In the genomic region with DNA sequence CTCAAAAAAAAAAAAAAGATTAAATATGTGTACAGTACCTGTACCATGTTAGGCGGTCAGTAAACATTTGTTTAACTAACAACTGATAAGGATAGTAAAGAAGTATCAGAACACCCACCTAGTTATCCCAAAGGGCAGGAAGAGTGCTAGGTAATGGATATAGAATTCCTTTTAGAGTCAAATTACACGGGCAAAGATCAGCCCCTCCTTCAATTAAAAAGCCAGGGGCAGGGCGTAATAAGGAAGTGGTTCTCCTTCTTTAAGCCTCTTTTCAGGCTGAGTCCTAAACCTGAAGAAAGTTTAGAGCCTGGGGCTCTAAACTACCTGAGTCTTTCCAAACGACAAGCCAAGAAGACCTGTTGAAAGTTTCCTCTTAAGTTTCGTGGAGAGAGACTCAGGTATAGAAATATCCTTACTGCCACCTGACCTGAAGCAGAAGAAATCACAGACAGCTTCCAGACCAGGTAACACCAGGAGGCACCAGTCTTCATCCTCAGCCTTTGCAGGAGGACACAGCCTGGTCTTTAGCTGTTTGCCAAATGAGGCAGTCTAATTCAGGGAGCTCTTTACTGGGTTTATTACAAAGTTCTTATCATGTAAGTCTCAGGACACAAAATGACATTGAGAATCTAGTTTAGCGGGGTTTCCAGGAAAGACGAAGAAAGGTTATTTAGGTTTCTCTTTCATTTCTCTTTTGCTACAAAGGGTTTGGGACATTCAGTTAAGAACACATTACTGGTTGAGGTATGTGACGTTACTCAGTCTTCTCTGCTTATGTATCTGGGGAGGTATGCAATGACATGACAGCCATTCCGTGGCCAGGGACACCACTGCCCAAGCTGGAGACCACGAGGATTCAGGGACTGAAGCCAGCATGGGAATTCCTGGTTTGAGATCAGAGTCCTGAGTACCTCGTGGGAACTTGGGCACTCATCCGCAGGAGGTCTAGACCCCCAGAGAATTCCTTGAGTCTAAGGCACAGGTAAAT, we compare ENCODE assay signal across 8 cellular contexts. TPM values are rescaled to one million over a fixed set of nuclear protein-coding genes. Genes with fewer than 3 reads are reported as not detected.
A peak's percentile ranks its signal among the peaks of the same experiment; 100 is the strongest.
DNase-seq lines count a peak whose midpoint lies in the region; ATAC-seq and TF ChIP-seq lines count a peak whose summit lies in the region.

A gene with protein sequence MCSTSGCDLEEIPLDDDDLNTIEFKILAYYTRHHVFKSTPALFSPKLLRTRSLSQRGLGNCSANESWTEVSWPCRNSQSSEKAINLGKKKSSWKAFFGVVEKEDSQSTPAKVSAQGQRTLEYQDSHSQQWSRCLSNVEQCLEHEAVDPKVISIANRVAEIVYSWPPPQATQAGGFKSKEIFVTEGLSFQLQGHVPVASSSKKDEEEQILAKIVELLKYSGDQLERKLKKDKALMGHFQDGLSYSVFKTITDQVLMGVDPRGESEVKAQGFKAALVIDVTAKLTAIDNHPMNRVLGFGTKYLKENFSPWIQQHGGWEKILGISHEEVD (plus strand): TSS at position 266 of the 988 bp plus-strand sequence. CDS start 8,367 bp downstream, outside the sequence.

- no peak within 1 kb of the TSS for H3K4me2 ChIP-seq in GM23248 (ENCODE audit: unreplicated experiment)
- H3K4me2 ChIP-seq in mesenchymal stem cell (ENCODE audit: low read length, poor library complexity, severe bottlenecking), result no peak within 1 kb of the TSS

- peaks cover 36% of the 10 kb centered on the region for H3K4me1 Mint-ChIP-seq in Calu3 (ENCODE audit: low read depth, unreplicated experiment)
- H3K4me1 Mint-ChIP-seq in activated CD4-positive, alpha-beta memory T cell treated with anti-CD3 and anti-CD28 coated beads for 36 hours (ENCODE audit: low read depth), result peaks cover 35% of the 10 kb centered on the region

- no peak within 1 kb of the TSS for H3K14ac ChIP-seq in mesenchymal stem cell (ENCODE audit: low read length in 2 of 2)

- H3K4ac ChIP-seq in mesenchymal stem cell (ENCODE audit: low read depth in 1 of 2, low read length in 2 of 2), result no peak within 1 kb of the TSS

- peak; percentile 27 for DNase-seq in Calu3
- DNase-seq in GM23248, result peak; percentile 12
- DNase-seq in activated CD4-positive, alpha-beta memory T cell treated with anti-CD3 and anti-CD28 coated beads for 36 hours, result peak; percentile 50
- peak; percentile 19 for DNase-seq in mesenchymal stem cell
- DNase-seq in D341Med (ENCODE audit: low spot score), result no peak
- no peak for DNase-seq in NCI-H1092 treated with DMSO at 0.1 percent for 48 hours (lab: John Stamatoyannopoulos, UW)
- no peak for DNase-seq in SK-N-DZ (ENCODE audit: low spot score)
- DNase-seq in omental fat pad (ENCODE audit: low spot score), result no peak

- H3K79me2 ChIP-seq in GM23248 (ENCODE audit: insufficient read depth), result no peaks in the 10 kb centered on the region

- BruUV-seq in Calu3 (replicated peaks; lab: Mats Ljungman, UMichigan), result TSS peak; percentile 72

- intact Hi-C loops in Calu3 (cut with micrococcal nuclease; ENCODE audit: unreplicated experiment), result no loop called here
- intact Hi-C loops in activated CD4-positive, alpha-beta memory T cell treated with anti-CD3 and anti-CD28 coated beads for 36 hours (cut with micrococcal nuclease), result loop anchor here (2.0 to 10.0 kb wide), 4 partner anchors 38 to 261 kb away; a partner anchor contains a TSS

- no peak within 1 kb of the TSS for H3K18ac ChIP-seq in mesenchymal stem cell (ENCODE audit: low read depth in 1 of 2, low read length in 2 of 2)

- TF ChIP-seq CTCF in Calu3 (IDR thresholded peaks at IDR 0.05; ENCODE audit: unreplicated experiment) (no peak), omental fat pad (IDR thresholded peaks at IDR 0.05) (no peak)

- H2AFZ ChIP-seq in GM23248 (no peak within 1 kb of the TSS), mesenchymal stem cell (ENCODE audit: low read depth, low read length) (no peak within 1 kb of the TSS)

- H3K4me3 Mint-ChIP-seq in Calu3 (ENCODE audit: low read depth, unreplicated experiment), result peak within 1 kb of the TSS; percentile 71
- H3K4me3 Mint-ChIP-seq in activated CD4-positive, alpha-beta memory T cell treated with anti-CD3 and anti-CD28 coated beads for 36 hours, result peak within 1 kb of the TSS; percentile 83

- H3K4me1 ChIP-seq in GM23248 (ENCODE audit: insufficient read depth) (no peaks in the 10 kb centered on the region), mesenchymal stem cell (ENCODE audit: control insufficient read depth, insufficient read depth, low read depth, low read length) (no peaks in the 10 kb centered on the region)

- H3K9me2 ChIP-seq in GM23248 (ENCODE audit: insufficient read depth), result no peaks in the 10 kb centered on the region

- no peaks in the 10 kb centered on the region for H3K36me3 ChIP-seq in GM23248 (ENCODE audit: low read depth)
- H3K36me3 ChIP-seq in mesenchymal stem cell (ENCODE audit: control insufficient read depth in 1 of 2, insufficient read depth in 2 of 2, low read depth in 1 of 2, low read length in 2 of 2), result no peaks in the 10 kb centered on the region

- H2BK15ac ChIP-seq in mesenchymal stem cell (ENCODE audit: low read depth, poor library complexity, severe bottlenecking), result no peak within 1 kb of the TSS

- no peaks in the 10 kb centered on the region for H3F3A ChIP-seq in GM23248 (ENCODE audit: insufficient read depth)

- no peak within 1 kb of the TSS for H2AK5ac ChIP-seq in mesenchymal stem cell (ENCODE audit: low read length, severe bottlenecking)

- H3K36me3 Mint-ChIP-seq in Calu3 (ENCODE audit: insufficient read depth, unreplicated experiment), result peaks cover 20% of the 10 kb centered on the region
- H3K36me3 Mint-ChIP-seq in activated CD4-positive, alpha-beta memory T cell treated with anti-CD3 and anti-CD28 coated beads for 36 hours, result no peaks in the 10 kb centered on the region

- no peak within 1 kb of the TSS for H4K8ac ChIP-seq in mesenchymal stem cell (ENCODE audit: low read length)

- no peak within 1 kb of the TSS for H2BK5ac ChIP-seq in mesenchymal stem cell (ENCODE audit: low read depth, low read length, poor library complexity, severe bottlenecking)

- no peak within 1 kb of the TSS for H2BK12ac ChIP-seq in mesenchymal stem cell (ENCODE audit: low read length in 2 of 2)

- H3K9me3 ChIP-seq in GM23248 (ENCODE audit: low read depth), result no peaks in the 10 kb centered on the region
- no peaks in the 10 kb centered on the region for H3K9me3 ChIP-seq in mesenchymal stem cell (ENCODE audit: control insufficient read depth, low read length)

- no peak within 1 kb of the TSS for H4K91ac ChIP-seq in mesenchymal stem cell (ENCODE audit: low read length)

- no peaks in the 10 kb centered on the region for H3K27me3 Mint-ChIP-seq in Calu3 (ENCODE audit: unreplicated experiment)
- no peaks in the 10 kb centered on the region for H3K27me3 Mint-ChIP-seq in activated CD4-positive, alpha-beta memory T cell treated with anti-CD3 and anti-CD28 coated beads for 36 hours

- H3K27ac Mint-ChIP-seq in Calu3 (ENCODE audit: unreplicated experiment), result peak within 1 kb of the TSS; percentile 72
- H3K27ac Mint-ChIP-seq in activated CD4-positive, alpha-beta memory T cell treated with anti-CD3 and anti-CD28 coated beads for 36 hours, result peak within 1 kb of the TSS; percentile 92

- H3K9ac ChIP-seq in GM23248 (no peak within 1 kb of the TSS), mesenchymal stem cell (ENCODE audit: low read length) (no peak within 1 kb of the TSS)

- POLR2A ChIA-PET in activated CD4-positive, alpha-beta memory T cell treated with anti-CD3 and anti-CD28 coated beads for 36 hours (lab: Charles Lee), result interaction anchor here (0.7 to 1.5 kb wide), 3 partner anchors 38 to 405 kb away, joined by 3 to 6 read pairs (median 3); no protein-coding TSS in a partner anchor

- no peak within 1 kb of the TSS for H3K4me3 ChIP-seq in GM23248
- no peak within 1 kb of the TSS for H3K4me3 ChIP-seq in mesenchymal stem cell (ENCODE audit: insufficient read depth in 1 of 2, low read depth in 1 of 2, low read length in 2 of 2)

- CTCF ChIA-PET in Calu3 (lab: Charles Lee), result interaction anchor here (0.9 to 1.3 kb wide), 5 partner anchors 38 to 327 kb away, joined by 3 to 4 read pairs (median 3); no protein-coding TSS in a partner anchor
- CTCF ChIA-PET in activated CD4-positive, alpha-beta memory T cell treated with anti-CD3 and anti-CD28 coated beads for 36 hours (lab: Charles Lee), result interaction anchor here (0.6 to 3.0 kb wide), 11 partner anchors 11 to 516 kb away, joined by 3 to 11 read pairs (median 3); no protein-coding TSS in a partner anchor

- in situ Hi-C loops in GM23248 (cut with MboI), result no loop called here

- H3K27me3 ChIP-seq in GM23248 (replicated peaks; ENCODE audit: insufficient read depth) (peaks cover 36% of the 10 kb centered on the region), mesenchymal stem cell (ENCODE audit: control insufficient read depth in 1 of 2, insufficient read depth in 1 of 2, low read length in 2 of 2) (peaks cover 18 to 42% of the 10 kb centered on the region in 2 experiments)

- H3K23ac ChIP-seq in mesenchymal stem cell (ENCODE audit: low read length in 2 of 2), result no peak within 1 kb of the TSS

- no peaks in the 10 kb centered on the region for H3K79me1 ChIP-seq in mesenchymal stem cell (replicated peaks; ENCODE audit: low read length, poor library complexity, severe bottlenecking)

- 48 to 51% methylated on average over 12 of the region's 12 CpGs for WGBS in GM23248 (ENCODE audit: low coverage in 1 of 2, low lambda C conversion rate in 2 of 2, missing lambda C conversion rate in 2 of 2), 2 experiments
- 71% methylated on average over 11 of the region's 12 CpGs for WGBS in mesenchymal stem cell

- H2BK120ac ChIP-seq in mesenchymal stem cell (ENCODE audit: low read depth, low read length), result no peak within 1 kb of the TSS

- H3K9me3 Mint-ChIP-seq in Calu3 (ENCODE audit: low read depth, unreplicated experiment), result no peaks in the 10 kb centered on the region
- no peaks in the 10 kb centered on the region for H3K9me3 Mint-ChIP-seq in activated CD4-positive, alpha-beta memory T cell treated with anti-CD3 and anti-CD28 coated beads for 36 hours

- no peaks in the 10 kb centered on the region for H4K20me1 ChIP-seq in GM23248 (ENCODE audit: insufficient read depth)

- no peak within 1 kb of the TSS for H3K27ac ChIP-seq in GM23248
- H3K27ac ChIP-seq in mesenchymal stem cell (ENCODE audit: low read length, poor library complexity, severe bottlenecking), result no peak within 1 kb of the TSS

- ATAC-seq in omental fat pad (ENCODE audit: low FRiP score), result no peak

RNA-seq across cellular contexts. Expression of the gene that starts here (rescaled TPM):
- total RNA-seq in Calu3 (2022) (5.5 and 8.7 TPM in 2 replicates), omental fat pad (under 1 TPM in 1 of 4 donors, not detected in 3; 0.36 TPM)
- total RNA-seq in GM23248 (2014; rRNA removed; shearing (Covaris generic)), result not detected in 2 replicates
- polyA plus RNA-seq in GM23248 (2016; fragmentation: Nextera tagmentation; extraction: Ambion mirVana), result not detected in 2 replicates
- total RNA-seq in activated CD4-positive, alpha-beta memory T cell treated with anti-CD3 and anti-CD28 coated beads for 36 hours, result 10 to 100 TPM; 11.5 to 12.7 TPM
- 0.06 TPM for polyA plus RNA-seq in mesenchymal stem cell (2013, experiment 1 of 2)
- polyA plus RNA-seq in mesenchymal stem cell (2013, experiment 2 of 2), result 0.03 TPM
- polyA plus RNA-seq in SK-N-DZ (2014; cell fraction: cytosol; rRNA removed), result not detected in 2 replicates
- not detected in 2 replicates for polyA plus RNA-seq in SK-N-DZ (2014; cell fraction: nucleus; rRNA removed)

Comparison
In these comparisons a context has a peak if more than half of its experiments do, and no peak if none do; other contexts are left out.
1. Peak in DNase-seq in GM23248; RNA of the gene not detected or under 1 TPM.
2. DNase-seq: peak in Calu3 (single experiment), activated CD4-positive, alpha-beta memory T cell treated with anti-CD3 and anti-CD28 coated beads for 36 hours (single experiment) and mesenchymal stem cell (single experiment); none in D341Med (single experiment), NCI-H1092 treated with DMSO at 0.1 percent for 48 hours (single experiment), SK-N-DZ (single experiment) and omental fat pad (single experiment).